19 cellular contexts compared by ENCODE assay signal in genomic region chr13:109357751-109358150, GRCh38.
"Had no signal": no experiment of that assay in that cellular context is flagged by ENCODE, and none has a peak within 500 bp of the region (broad histone marks: within the 10 kb centered on the region; RNA-seq: fewer than 3 reads in every experiment).

No MANE protein-coding gene starts in this region.

- H3K36me3 ChIP-seq: esophagus muscularis mucosa, spleen, thoracic aorta, upper lobe of left lung, WERI-Rb-1 had no signal

- H3K9me3 ChIP-seq: esophagus muscularis mucosa, spleen, thoracic aorta, upper lobe of left lung had no signal

- H3K27me3 ChIP-seq: esophagus muscularis mucosa, spleen, upper lobe of left lung had no signal

- H2AFZ ChIP-seq: parathyroid adenoma had no signal

- DNase-seq: activated CD4-positive, alpha-beta T cell treated with anti-CD3 and anti-CD28 coated beads for 36 hours; activated CD4-positive, alpha-beta T cell treated with anti-CD3 and anti-CD28 coated beads, Interleukin-2, amount 50 U/mL, for 48 hours; activated gamma-delta T cell treated with Interleukin-2 at 50 U/mL for 16 hours; activated naive CD8-positive, alpha-beta T cell treated with anti-CD3 and anti-CD28 coated beads for 36 hours; activated T-cell treated with anti-CD3 and anti-CD28 coated beads for 4 hours; amygdala; effector CD4-positive, alpha-beta T cell; foreskin fibroblast; left cardiac atrium; natural killer cell; spleen; stimulated activated naive B cell treated with anti-CD40 and anti-IgM and Interleukin-4, amounts not matched to agents 10 μg/mL and 1 μg/mL and 100 μg/mL, for 72 hours; T-helper 2 cell; WERI-Rb-1 had no signal

- FAIRE-seq: islet of Langerhans had no signal

- H3K27ac ChIP-seq: esophagus muscularis mucosa, parathyroid adenoma, spleen, thoracic aorta, upper lobe of left lung, WERI-Rb-1 had no signal

- H3K4me1 ChIP-seq: parathyroid adenoma, spleen, upper lobe of left lung had no signal

- H3K4me3 ChIP-seq: esophagus muscularis mucosa, spleen, thoracic aorta, upper lobe of left lung had no signal

- H3K9ac ChIP-seq: parathyroid adenoma had no signal

- H3K79me2 ChIP-seq: parathyroid adenoma had no signal
